In genomic region chr4:109077486-109077885, GRCh38 we compare ENCODE assay signal across 17 cellular contexts.
"Had no signal": no experiment of that assay in that cellular context is flagged by ENCODE, and none has a peak within 500 bp of the region (broad histone marks: within the 10 kb centered on the region; RNA-seq: fewer than 3 reads in every experiment).

No MANE protein-coding gene starts in this region.

- H3K4me1 ChIP-seq: neural progenitor cell, right lobe of liver, thyroid gland had no signal

- H3K9ac ChIP-seq: neural progenitor cell had no signal

- H3K9me3 Mint-ChIP-seq: activated CD4-positive, alpha-beta T cell treated with anti-CD3 and anti-CD28 coated beads, Interleukin-2, amount 10 ng/mL, durations not matched to agents 7 days and 5 days; activated naive CD4-positive, alpha-beta T cell treated with anti-CD3 and anti-CD28 coated beads, Interleukin-2, amount 10 ng/mL, durations not matched to agents 7 days and 5 days; activated naive CD8-positive, alpha-beta T cell treated with anti-CD3 and anti-CD28 coated beads, Interleukin-2, amount 50 U/mL, for 24 hours; activated T-cell treated with anti-CD3 and anti-CD28 coated beads, Interleukin-2, amount 50 U/mL, for 4 hours; effector memory CD8-positive, alpha-beta T cell; neural progenitor cell; stimulated activated effector memory CD8-positive, alpha-beta T cell treated with anti-CD3 and anti-CD28 coated beads, Interleukin-12 subunit alpha, Interleukin-12 subunit beta, amount 100 ng/mL, for 72 hours had no signal

- H3K9me3 ChIP-seq: gastroesophageal sphincter, heart left ventricle, left ventricle myocardium inferior, ovary, right lobe of liver, thyroid gland had no signal

- H3K27me3 ChIP-seq: gastroesophageal sphincter, neural progenitor cell, ovary, right lobe of liver, thyroid gland had no signal

- DNase-seq: activated CD4-positive, alpha-beta T cell treated with anti-CD3 and anti-CD28 coated beads, Interleukin-2, amount 10 ng/mL, durations not matched to agents 7 days and 5 days; activated CD4-positive, CD25-positive, alpha-beta regulatory T cell; activated CD8-positive, alpha-beta memory T cell treated with anti-CD3 and anti-CD28 coated beads, Interleukin-2, amount 50 U/mL, for 4 hours; activated naive CD4-positive, alpha-beta T cell treated with anti-CD3 and anti-CD28 coated beads, Interleukin-2, amount 10 ng/mL, durations not matched to agents 7 days and 5 days; activated naive CD8-positive, alpha-beta T cell treated with anti-CD3 and anti-CD28 coated beads, Interleukin-2, amount 50 U/mL, for 24 hours; activated T-cell treated with anti-CD3 and anti-CD28 coated beads, Interleukin-2, amount 50 U/mL, for 4 hours; effector memory CD8-positive, alpha-beta T cell; heart left ventricle; left ventricle myocardium inferior; ovary; right lobe of liver; stimulated activated CD4-positive, alpha-beta T cell treated with anti-CD3 and anti-CD28 coated beads, Interleukin-4, amount 100 ng/mL, for 24 hours; T1000; thyroid gland had no signal

- H3K4me3 ChIP-seq: gastroesophageal sphincter, heart left ventricle, left ventricle myocardium inferior, neural progenitor cell, ovary, right lobe of liver, thyroid gland had no signal

- ATAC-seq: activated naive CD8-positive, alpha-beta T cell treated with anti-CD3 and anti-CD28 coated beads, Interleukin-2, amount 50 U/mL, for 24 hours; activated T-cell treated with anti-CD3 and anti-CD28 coated beads, Interleukin-2, amount 50 U/mL, for 4 hours; effector memory CD8-positive, alpha-beta T cell; gastroesophageal sphincter; heart left ventricle; right lobe of liver; stimulated activated effector memory CD8-positive, alpha-beta T cell treated with anti-CD3 and anti-CD28 coated beads, Interleukin-12 subunit alpha, Interleukin-12 subunit beta, amount 100 ng/mL, for 72 hours had no signal

- H3K27ac Mint-ChIP-seq: activated CD4-positive, alpha-beta T cell treated with anti-CD3 and anti-CD28 coated beads, Interleukin-2, amount 10 ng/mL, durations not matched to agents 7 days and 5 days; activated naive CD4-positive, alpha-beta T cell treated with anti-CD3 and anti-CD28 coated beads, Interleukin-2, amount 10 ng/mL, durations not matched to agents 7 days and 5 days; activated naive CD8-positive, alpha-beta T cell treated with anti-CD3 and anti-CD28 coated beads, Interleukin-2, amount 50 U/mL, for 24 hours; effector memory CD8-positive, alpha-beta T cell; neural progenitor cell; stimulated activated effector memory CD8-positive, alpha-beta T cell treated with anti-CD3 and anti-CD28 coated beads, Interleukin-12 subunit alpha, Interleukin-12 subunit beta, amount 100 ng/mL, for 72 hours had no signal

- H3K27me3 Mint-ChIP-seq: activated naive CD4-positive, alpha-beta T cell treated with anti-CD3 and anti-CD28 coated beads, Interleukin-2, amount 10 ng/mL, durations not matched to agents 7 days and 5 days had no signal

- H3K36me3 ChIP-seq: gastroesophageal sphincter, heart left ventricle, left ventricle myocardium inferior, neural progenitor cell, ovary, right lobe of liver, thyroid gland had no signal

- H3K4me3 Mint-ChIP-seq: activated CD4-positive, alpha-beta T cell treated with anti-CD3 and anti-CD28 coated beads, Interleukin-2, amount 10 ng/mL, durations not matched to agents 7 days and 5 days; activated naive CD4-positive, alpha-beta T cell treated with anti-CD3 and anti-CD28 coated beads, Interleukin-2, amount 10 ng/mL, durations not matched to agents 7 days and 5 days; activated naive CD8-positive, alpha-beta T cell treated with anti-CD3 and anti-CD28 coated beads, Interleukin-2, amount 50 U/mL, for 24 hours; activated T-cell treated with anti-CD3 and anti-CD28 coated beads, Interleukin-2, amount 50 U/mL, for 4 hours; effector memory CD8-positive, alpha-beta T cell; neural progenitor cell; stimulated activated effector memory CD8-positive, alpha-beta T cell treated with anti-CD3 and anti-CD28 coated beads, Interleukin-12 subunit alpha, Interleukin-12 subunit beta, amount 100 ng/mL, for 72 hours had no signal

- H3K27ac ChIP-seq: gastroesophageal sphincter, heart left ventricle, left ventricle myocardium inferior, neural progenitor cell, ovary, right lobe of liver, thyroid gland had no signal

- H2AFZ ChIP-seq: neural progenitor cell had no signal

- H3K4me1 Mint-ChIP-seq: activated CD4-positive, alpha-beta T cell treated with anti-CD3 and anti-CD28 coated beads, Interleukin-2, amount 10 ng/mL, durations not matched to agents 7 days and 5 days; activated naive CD4-positive, alpha-beta T cell treated with anti-CD3 and anti-CD28 coated beads, Interleukin-2, amount 10 ng/mL, durations not matched to agents 7 days and 5 days; stimulated activated effector memory CD8-positive, alpha-beta T cell treated with anti-CD3 and anti-CD28 coated beads, Interleukin-12 subunit alpha, Interleukin-12 subunit beta, amount 100 ng/mL, for 72 hours had no signal

- H3K4me2 ChIP-seq: neural progenitor cell had no signal

- H3K36me3 Mint-ChIP-seq: activated naive CD4-positive, alpha-beta T cell treated with anti-CD3 and anti-CD28 coated beads, Interleukin-2, amount 10 ng/mL, durations not matched to agents 7 days and 5 days; neural progenitor cell; stimulated activated effector memory CD8-positive, alpha-beta T cell treated with anti-CD3 and anti-CD28 coated beads, Interleukin-12 subunit alpha, Interleukin-12 subunit beta, amount 100 ng/mL, for 72 hours had no signal
